Comparison of ENCODE assay signal across 18 cellular contexts in the genomic region with DNA sequence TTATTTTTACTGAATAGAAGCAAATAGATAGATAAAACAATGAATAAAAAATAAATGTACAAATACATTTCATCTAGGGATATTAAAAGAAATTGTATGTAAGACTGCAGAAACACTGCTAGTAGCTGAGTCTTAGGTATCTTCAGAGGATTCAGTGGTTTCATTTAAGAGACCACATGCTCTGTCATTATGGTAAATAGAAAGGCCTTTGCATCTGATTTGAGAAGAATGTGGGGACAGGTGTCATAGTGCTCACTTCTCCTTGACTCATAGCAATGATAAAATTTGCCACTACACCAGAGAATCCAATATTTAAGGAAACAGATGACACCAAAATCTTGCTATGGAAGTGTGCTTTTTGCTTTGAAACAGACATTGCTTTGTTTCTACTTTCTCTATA. TPM values are rescaled to one million over a fixed set of nuclear protein-coding genes. Genes with fewer than 3 reads are reported as not detected.
DNase-seq lines count a peak whose midpoint lies in the region; ATAC-seq and TF ChIP-seq lines count a peak whose summit lies in the region.
"Had no signal": no experiment of that assay in that cellular context is flagged by ENCODE, and none has a peak within 500 bp of the region (broad histone marks: within the 10 kb centered on the region; RNA-seq: fewer than 3 reads in every experiment).

No MANE protein-coding gene starts in this region.

- H3K36me3 ChIP-seq in OCI-LY7 (ENCODE audit: insufficient read depth, low read length): no peaks in the 10 kb centered on the region
- H3K36me3 ChIP-seq in smooth muscle cell (ENCODE audit: low read depth): no peaks in the 10 kb centered on the region
- H3K36me3 ChIP-seq: upper lobe of right lung had no signal

- CTCF ChIA-PET in OCI-LY7 (lab: Charles Lee; ENCODE audit: unreplicated experiment): no interaction called here

- ATAC-seq in GM18517 (IDR thresholded peaks at IDR 0.05; ENCODE audit: unreplicated experiment) (peak; percentile 63), GM19468 (IDR thresholded peaks at IDR 0.05; ENCODE audit: extremely low read depth, unreplicated experiment) (peak; percentile 54), HG02981 (IDR thresholded peaks at IDR 0.05; ENCODE audit: unreplicated experiment) (peak; percentile 73)
- ATAC-seq: effector memory CD8-positive, alpha-beta T cell; upper lobe of right lung had no signal

- H3K27ac ChIP-seq in OCI-LY7 (ENCODE audit: low read depth, low read length, poor library complexity, severe bottlenecking) (no peak overlapping the region), smooth muscle cell (ENCODE audit: low read depth) (no peak overlapping the region)
- H3K27ac ChIP-seq: upper lobe of right lung, VCaP had no signal

- H3K4me1 ChIP-seq in OCI-LY7 (ENCODE audit: insufficient read depth, low read length, poor library complexity, severe bottlenecking): no peaks in the 10 kb centered on the region
- no peaks in the 10 kb centered on the region for H3K4me1 ChIP-seq in smooth muscle cell (ENCODE audit: low read depth)
- H3K4me1 ChIP-seq: upper lobe of right lung had no signal

- no peak overlapping the region for H3K4me2 ChIP-seq in OCI-LY7 (ENCODE audit: low read length)
- H3K4me2 ChIP-seq in smooth muscle cell: no peak overlapping the region

- no peaks in the 10 kb centered on the region for H3K79me2 ChIP-seq in OCI-LY7 (ENCODE audit: insufficient read depth, low read depth, low read length)
- H3K79me2 ChIP-seq in smooth muscle cell (ENCODE audit: low read depth): no peaks in the 10 kb centered on the region

- BruUV-seq in OCI-LY7 (replicated peaks; lab: Mats Ljungman, UMichigan): no TSS peak

- H4K20me1 ChIP-seq in OCI-LY7 (ENCODE audit: insufficient read depth, low read length): no peaks in the 10 kb centered on the region
- no peaks in the 10 kb centered on the region for H4K20me1 ChIP-seq in smooth muscle cell (ENCODE audit: low read depth)

- no peak for DNase-seq in OCI-LY7 (ENCODE audit: low spot score)
- DNase-seq in smooth muscle cell (lab: John Stamatoyannopoulos, UW; ENCODE audit: unreplicated experiment): no peak
- no peak for DNase-seq in GM03348 (ENCODE audit: low spot score)
- no peak for DNase-seq in stimulated activated CD4-positive, alpha-beta T cell treated with anti-CD3 and anti-CD28 coated beads, Interleukin-1b, Interleukin-23, amount 100 ng/mL, for 48 hours
- DNase-seq in SHP77 (lab: John Stamatoyannopoulos, UW): no peak
- DNase-seq: activated CD8-positive, alpha-beta memory T cell treated with anti-CD3 and anti-CD28 coated beads, Interleukin-2, amount 50 U/mL, for 4 hours; activated naive CD8-positive, alpha-beta T cell treated with anti-CD3 and anti-CD28 coated beads, Interleukin-2, amount 10 ng/mL, durations not matched to agents 7 days and 5 days; AML-193; effector memory CD8-positive, alpha-beta T cell; foreskin fibroblast; stimulated activated CD4-positive, alpha-beta T cell treated with anti-CD3 and anti-CD28 coated beads, Interleukin-2, amount 100 ng/mL, for 48 hours; upper lobe of right lung had no signal

- H3K9me3 ChIP-seq in OCI-LY7 (ENCODE audit: low read length) (no peaks in the 10 kb centered on the region; the same call in 1 of the 2 replicates), smooth muscle cell (replicated peaks; ENCODE audit: low read depth) (no peaks in the 10 kb centered on the region)
- H3K9me3 ChIP-seq: upper lobe of right lung had no signal

- intact Hi-C loops in OCI-LY7 (cut with micrococcal nuclease; ENCODE audit: unreplicated experiment): no loop called here

- no peaks in the 10 kb centered on the region for H3K9me2 ChIP-seq in OCI-LY7 (ENCODE audit: insufficient read depth, low read length)

- H3K9ac ChIP-seq in smooth muscle cell (ENCODE audit: low read depth): no peak overlapping the region

- no peaks in the 10 kb centered on the region for H3F3A ChIP-seq in smooth muscle cell (ENCODE audit: low read depth)

- no peaks in the 10 kb centered on the region for H3K27me3 ChIP-seq in smooth muscle cell (ENCODE audit: low read depth)
- H3K27me3 ChIP-seq: upper lobe of right lung had no signal

- H2AFZ ChIP-seq in OCI-LY7 (ENCODE audit: low read length) (0 out of 2 replicates have a peak overlapping the region, but pooled peaks have one; percentile 25), smooth muscle cell (ENCODE audit: low read depth) (no peak overlapping the region)

- H3K4me3 ChIP-seq in OCI-LY7 (ENCODE audit: low read depth, low read length, poor library complexity, severe bottlenecking): no peak overlapping the region
- no peak overlapping the region for H3K4me3 ChIP-seq in smooth muscle cell
- H3K4me3 ChIP-seq: upper lobe of right lung had no signal

- POLR2A ChIA-PET in OCI-LY7 (lab: Charles Lee): interaction anchor here (0.6 to 0.7 kb wide), 3 partner anchors 38 to 1426 kb away, joined by 3 read pairs; no protein-coding TSS in a partner anchor

- TF ChIP-seq CTCF in OCI-LY7 (conservative IDR thresholded peaks at IDR 0.05; ENCODE audit: low read length) (no peak), smooth muscle cell (IDR thresholded peaks at IDR 0.05; ENCODE audit: borderline replicate concordance, insufficient read depth, poor library complexity, severe bottlenecking) (no peak)

RNA-seq across cellular contexts. Expression of a gene that starts 59.8 kb away (rescaled TPM):
- total RNA-seq in OCI-LY7 (2014; rRNA removed; shearing (Covaris generic)): not detected in 2 replicates
- not detected in 2 replicates for total RNA-seq in OCI-LY7 (2022)
- not detected in 2 replicates for total RNA-seq in smooth muscle cell
- not detected in 2 replicates for polyA plus RNA-seq in smooth muscle cell
- total RNA-seq: activated naive CD8-positive, alpha-beta T cell treated with anti-CD3 and anti-CD28 coated beads, Interleukin-2, amount 10 ng/mL, durations not matched to agents 7 days and 5 days; cardiac septum; neural crest cell; upper lobe of right lung had no signal
